In the genomic region with DNA sequence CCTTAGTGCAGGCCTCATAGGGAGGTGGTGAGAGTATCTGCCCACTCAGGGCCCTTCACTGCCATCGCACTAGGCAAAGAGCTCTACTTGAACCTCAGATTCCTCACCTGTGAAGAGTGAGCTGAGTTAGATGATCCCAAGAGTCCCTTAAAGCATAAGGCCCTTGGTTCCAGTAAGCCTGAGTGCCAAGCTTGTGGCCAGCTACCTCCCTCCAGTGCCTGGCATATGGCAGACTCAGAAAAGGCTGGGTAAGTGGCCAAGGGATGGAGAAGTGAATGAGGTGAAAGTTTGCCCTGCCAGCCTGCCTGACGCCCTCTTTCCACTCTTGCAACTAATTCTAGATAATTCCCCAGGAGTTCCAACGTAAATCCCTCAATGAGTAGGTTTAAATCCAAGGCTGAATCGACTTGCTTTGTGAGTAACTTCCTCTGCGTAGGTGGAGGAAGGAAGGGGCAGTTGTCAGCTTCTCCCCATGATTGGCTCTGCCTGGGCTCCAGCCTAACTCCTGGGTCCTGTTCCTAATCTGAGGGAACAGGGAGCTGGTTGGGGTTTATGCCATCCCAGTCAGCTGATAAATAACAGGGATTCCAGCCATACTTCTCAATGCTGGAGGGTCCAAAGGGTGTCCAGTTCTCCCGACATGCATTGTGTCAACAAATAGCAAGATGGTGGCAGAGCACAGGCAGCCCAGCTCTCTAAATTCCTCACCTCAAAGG, we compare ENCODE assay signal across 11 cellular contexts. TPM values are rescaled to one million over a fixed set of nuclear protein-coding genes. Genes with fewer than 3 reads are reported as not detected.
DNase-seq lines count a peak whose midpoint lies in the region; ATAC-seq and TF ChIP-seq lines count a peak whose summit lies in the region.
"Had no signal": no experiment of that assay in that cellular context is flagged by ENCODE, and none has a peak within 500 bp of the region (broad histone marks: within the 10 kb centered on the region; RNA-seq: fewer than 3 reads in every experiment).

No MANE protein-coding gene starts in this region.

- H3K4me1 Mint-ChIP-seq in stimulated activated naive CD8-positive, alpha-beta T cell treated with anti-CD3 and anti-CD28 coated beads, Interleukin-15, Interleukin-2, amounts not matched to agents 100 ng/mL and 50 ng/mL, for 24 hours (ENCODE audit: low read depth) = peaks cover 60% of the 10 kb centered on the region
- H3K4me1 Mint-ChIP-seq in activated naive CD8-positive, alpha-beta T cell treated with anti-CD3 and anti-CD28 coated beads for 36 hours = peaks cover 31% of the 10 kb centered on the region

- H3K9me3 ChIP-seq in vagina = no peaks in the 10 kb centered on the region

- DNase-seq in stimulated activated naive CD8-positive, alpha-beta T cell treated with anti-CD3 and anti-CD28 coated beads, Interleukin-15, Interleukin-2, amounts not matched to agents 100 U/mL and 50 U/mL, for 24 hours = no peak
- DNase-seq in activated naive CD8-positive, alpha-beta T cell treated with anti-CD3 and anti-CD28 coated beads for 36 hours = no peak
- DNase-seq in fibroblast of the aortic adventitia (ENCODE audit: low read depth) (peak; percentile 63), vagina (ENCODE audit: extremely low spot score in 2 of 2) (no peak), COLO829 (ENCODE audit: low spot score) (no peak), iPS-NIHi11 (ENCODE audit: low spot score) (no peak)
- DNase-seq: H7, T-helper 1 cell had no signal

- H3K9me3 Mint-ChIP-seq in stimulated activated naive CD8-positive, alpha-beta T cell treated with anti-CD3 and anti-CD28 coated beads, Interleukin-15, Interleukin-2, amounts not matched to agents 100 ng/mL and 50 ng/mL, for 24 hours = no peaks in the 10 kb centered on the region
- H3K9me3 Mint-ChIP-seq in activated naive CD8-positive, alpha-beta T cell treated with anti-CD3 and anti-CD28 coated beads for 36 hours = peaks cover 2% of the 10 kb centered on the region

- intact Hi-C loops in vagina (cut with DNase I) = no loop called here

- TF ChIP-seq CTCF in fibroblast of the aortic adventitia (IDR thresholded peaks at IDR 0.05; ENCODE audit: insufficient read depth, low read length) (no peak), vagina (IDR thresholded peaks at IDR 0.05) (no peak)

- H3K27ac ChIP-seq in vagina = peak overlapping the region; percentile 7

- H3K27me3 ChIP-seq in vagina = no peaks in the 10 kb centered on the region

- TF ChIP-seq POLR2A in vagina (IDR thresholded peaks at IDR 0.05) = no peak

- peak overlapping the region; percentile 89 for H3K27ac Mint-ChIP-seq in stimulated activated naive CD8-positive, alpha-beta T cell treated with anti-CD3 and anti-CD28 coated beads, Interleukin-15, Interleukin-2, amounts not matched to agents 100 ng/mL and 50 ng/mL, for 24 hours
- peak overlapping the region; percentile 84 for H3K27ac Mint-ChIP-seq in activated naive CD8-positive, alpha-beta T cell treated with anti-CD3 and anti-CD28 coated beads for 36 hours

- H3K27me3 Mint-ChIP-seq in stimulated activated naive CD8-positive, alpha-beta T cell treated with anti-CD3 and anti-CD28 coated beads, Interleukin-15, Interleukin-2, amounts not matched to agents 100 ng/mL and 50 ng/mL, for 24 hours = no peaks in the 10 kb centered on the region
- no peaks in the 10 kb centered on the region for H3K27me3 Mint-ChIP-seq in activated naive CD8-positive, alpha-beta T cell treated with anti-CD3 and anti-CD28 coated beads for 36 hours

- H3K4me3 ChIP-seq in fibroblast of the aortic adventitia (ENCODE audit: low read depth, low read length) (no peak overlapping the region), vagina (no peak overlapping the region)
- H3K4me3 ChIP-seq: dorsolateral prefrontal cortex had no signal

- H3K4me1 ChIP-seq in vagina = no peaks in the 10 kb centered on the region

- peak overlapping the region; percentile 30 for H3K4me3 Mint-ChIP-seq in stimulated activated naive CD8-positive, alpha-beta T cell treated with anti-CD3 and anti-CD28 coated beads, Interleukin-15, Interleukin-2, amounts not matched to agents 100 ng/mL and 50 ng/mL, for 24 hours
- H3K4me3 Mint-ChIP-seq in activated naive CD8-positive, alpha-beta T cell treated with anti-CD3 and anti-CD28 coated beads for 36 hours = no peak overlapping the region

- no peak for ATAC-seq in stimulated activated naive CD8-positive, alpha-beta T cell treated with anti-CD3 and anti-CD28 coated beads, Interleukin-15, Interleukin-2, amounts not matched to agents 100 U/mL and 50 U/mL, for 24 hours
- no peak for ATAC-seq in HG02870 (IDR thresholded peaks at IDR 0.05; ENCODE audit: unreplicated experiment)

- peaks cover 87% of the 10 kb centered on the region for H3K36me3 Mint-ChIP-seq in stimulated activated naive CD8-positive, alpha-beta T cell treated with anti-CD3 and anti-CD28 coated beads, Interleukin-15, Interleukin-2, amounts not matched to agents 100 ng/mL and 50 ng/mL, for 24 hours (ENCODE audit: low read depth)
- peaks cover 77% of the 10 kb centered on the region for H3K36me3 Mint-ChIP-seq in activated naive CD8-positive, alpha-beta T cell treated with anti-CD3 and anti-CD28 coated beads for 36 hours

- peaks cover 0 to 12% of the 10 kb centered on the region in 2 donors for H3K36me3 ChIP-seq in vagina

RNA-seq across cellular contexts. Expression of a gene that starts 14.2 kb away (rescaled TPM):
- total RNA-seq in activated naive CD8-positive, alpha-beta T cell treated with anti-CD3 and anti-CD28 coated beads for 36 hours = 10 to 100 TPM; 30.1 to 31.4 TPM
- total RNA-seq in fibroblast of the aortic adventitia (ENCODE audit: low replicate concordance) (4.1 and 21.6 TPM in 2 replicates), vagina (75.1 TPM)

RNA-seq across cellular contexts. Expression of a gene that starts 55.6 kb away (rescaled TPM):
- total RNA-seq in activated naive CD8-positive, alpha-beta T cell treated with anti-CD3 and anti-CD28 coated beads for 36 hours = 10 to 100 TPM; 75.6 to 76.5 TPM
- total RNA-seq in fibroblast of the aortic adventitia (ENCODE audit: low replicate concordance) (49.3 and 58.3 TPM in 2 replicates), vagina (27.5 TPM)
